14 cellular contexts compared by ENCODE assay signal in genomic region chr3:99498544-99499234, GRCh38.
A peak's percentile ranks its signal among the peaks of the same experiment; 100 is the strongest.
DNase-seq lines count a peak whose midpoint lies in the region; ATAC-seq, FAIRE-seq and TF ChIP-seq lines count a peak whose summit lies in the region.
"Had no signal": no experiment of that assay in that cellular context is flagged by ENCODE, and none has a peak within 500 bp of the region (broad histone marks: within the 10 kb centered on the region; RNA-seq: fewer than 3 reads in every experiment).

No MANE protein-coding gene starts in this region.

- no peak for FAIRE-seq in urothelium cell line (lab: Jason Lieb, UNC)

- no peak overlapping the region for H3K4me3 ChIP-seq in brain microvascular endothelial cell (ENCODE audit: low read depth, low read length)
- H3K4me3 ChIP-seq: colonic mucosa, gastrocnemius medialis, SJSA1, transverse colon had no signal

- ATAC-seq in GM18502 (IDR thresholded peaks at IDR 0.05; ENCODE audit: poor library complexity, unreplicated experiment) (peak; percentile 17), HG02852 (IDR thresholded peaks at IDR 0.05; ENCODE audit: unreplicated experiment) (peak; percentile 9)

- TF ChIP-seq CTCF in brain microvascular endothelial cell (IDR thresholded peaks at IDR 0.05; ENCODE audit: low read depth, low read length, missing control alignments): peak; percentile 22

- in situ Hi-C loops in brain microvascular endothelial cell (cut with HindIII; ENCODE audit: low pct_ligation_motif_present, low sequenced_read_pairs): no loop called here

- DNase-seq in brain microvascular endothelial cell: peak; percentile 40
- peak; percentile 1 for DNase-seq in occipital lobe (lab: John Stamatoyannopoulos, UW)
- no peak for DNase-seq in urothelium cell line (ENCODE audit: low spot score)
- no peak for DNase-seq in amniotic stem cell (lab: John Stamatoyannopoulos, UW)
- DNase-seq in NCI-H2029 treated with DMSO at 0.1 percent for 48 hours (lab: John Stamatoyannopoulos, UW): no peak
- no peak for DNase-seq in DMS 273 (lab: John Stamatoyannopoulos, UW; ENCODE audit: unreplicated experiment)
- DNase-seq: activated CD4-positive, alpha-beta T cell treated with anti-CD3 and anti-CD28 coated beads for 1 hour; activated gamma-delta T cell; gastrocnemius medialis; transverse colon had no signal

- H3K36me3 ChIP-seq in brain microvascular endothelial cell (replicated peaks): no peaks in the 10 kb centered on the region
- H3K36me3 ChIP-seq: colonic mucosa, gastrocnemius medialis, SJSA1, transverse colon had no signal

- no peaks in the 10 kb centered on the region for H3K27me3 ChIP-seq in brain microvascular endothelial cell (replicated peaks)
- H3K27me3 ChIP-seq: colonic mucosa, gastrocnemius medialis, SJSA1, transverse colon had no signal

- no peak overlapping the region for H3K27ac ChIP-seq in brain microvascular endothelial cell
- H3K27ac ChIP-seq: colonic mucosa, gastrocnemius medialis, SJSA1, transverse colon had no signal

Comparison
In these comparisons a context has a peak if more than half of its experiments do, and no peak if none do; other contexts are left out.
1. DNase-seq: peak in brain microvascular endothelial cell (single experiment) and occipital lobe (single experiment); none in urothelium cell line (single experiment), amniotic stem cell (single experiment), NCI-H2029 treated with DMSO at 0.1 percent for 48 hours (single experiment) and DMS 273 (single experiment).